Comparison of ENCODE assay signal across 1 cellular context in genomic region chr1:27556781-27557595, GRCh38.
TF ChIP-seq lines count a peak whose summit lies in the region.

No MANE protein-coding gene starts in this region.

TF ChIP-seq in K562, 482 proteins besides CTCF, POLR2A, EP300 and RAD21 (continued from another document):
- peak; percentile 50; the same call in 1 of the 2 replicates for TF ChIP-seq ZNF407 (IDR thresholded peaks at IDR 0.05; ENCODE audit: low read depth)
- no peak for TF ChIP-seq RREB1 (CRISPR knock-in tag; IDR thresholded peaks at IDR 0.05)
- TF ChIP-seq ARHGAP35 (IDR thresholded peaks at IDR 0.05; ENCODE audit: partially characterized antibody), result no peak
- peak; percentile 75; the same call in 1 of the 2 replicates for TF ChIP-seq SPI1 (IDR thresholded peaks at IDR 0.05; ENCODE audit: borderline replicate concordance, low read depth, low read length)
- 0 out of 2 replicates have a peak, but pooled peaks have one; percentile 41 for TF ChIP-seq BCOR (IDR thresholded peaks at IDR 0.05)
- 0 out of 2 replicates have a peak, but pooled peaks have one; percentile 10 for TF ChIP-seq CREB3L1 (IDR thresholded peaks at IDR 0.05; ENCODE audit: borderline replicate concordance, low read depth)
- 0 out of 2 replicates have a peak, but pooled peaks have one; percentile 38 for TF ChIP-seq ZBTB9 (CRISPR knock-in tag; IDR thresholded peaks at IDR 0.05)
- no peak for TF ChIP-seq ZNF239 (CRISPR knock-in tag; IDR thresholded peaks at IDR 0.05)
- peak; percentile 80 for TF ChIP-seq EGR1 (conservative IDR thresholded peaks at IDR 0.05)
- TF ChIP-seq RCOR1 (IDR thresholded peaks at IDR 0.05; ENCODE audit: borderline replicate concordance in 1 of 2, low read depth in 2 of 2, low read length in 2 of 2), result peak in 1 of 2 experiments; percentile 36; a peak in 2 of 4 replicates
TF ChIP-seq in K562: peak in this region for 69.
